In the genomic region with DNA sequence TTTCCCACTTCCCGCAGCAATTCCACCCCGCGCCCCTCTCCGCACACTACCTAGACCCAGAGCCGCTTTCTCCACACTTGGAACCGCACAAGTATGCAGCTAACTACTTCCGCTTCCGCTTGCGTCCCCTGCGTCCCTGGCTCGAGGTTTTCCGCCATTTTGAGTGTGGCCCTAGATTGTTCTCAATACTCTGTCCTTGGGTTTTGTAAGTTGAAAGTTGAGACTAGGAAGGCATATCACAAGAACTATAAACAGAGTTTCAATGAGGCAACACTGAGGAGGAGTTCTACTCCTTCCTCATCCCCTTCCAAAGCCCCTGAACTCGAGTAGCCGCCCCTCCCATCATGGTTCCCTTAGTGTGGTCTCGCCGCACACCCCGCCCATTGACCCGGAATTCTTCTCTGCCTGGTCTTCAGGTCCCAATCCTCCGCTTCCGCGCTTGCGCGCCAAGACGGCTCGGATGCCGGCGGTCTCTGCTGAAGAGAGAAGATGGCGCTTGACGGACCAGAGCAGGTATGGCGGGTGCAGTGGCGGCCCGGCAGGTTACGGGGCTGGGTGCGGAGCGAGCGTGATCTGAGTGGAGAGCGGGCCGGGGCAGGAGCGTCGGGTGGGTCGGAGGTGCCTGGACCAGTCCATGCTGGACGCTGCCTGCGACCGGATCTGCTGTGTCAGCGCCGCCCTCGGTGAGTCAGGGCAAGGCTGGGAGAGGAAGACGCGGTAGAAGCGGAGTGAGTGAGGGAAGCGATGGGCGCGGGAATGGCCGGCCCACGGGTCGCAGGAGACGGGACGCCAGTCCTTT, we compare ENCODE assay signal across 1 cellular context.
TF ChIP-seq lines count a peak whose summit lies in the region.

A gene with protein sequence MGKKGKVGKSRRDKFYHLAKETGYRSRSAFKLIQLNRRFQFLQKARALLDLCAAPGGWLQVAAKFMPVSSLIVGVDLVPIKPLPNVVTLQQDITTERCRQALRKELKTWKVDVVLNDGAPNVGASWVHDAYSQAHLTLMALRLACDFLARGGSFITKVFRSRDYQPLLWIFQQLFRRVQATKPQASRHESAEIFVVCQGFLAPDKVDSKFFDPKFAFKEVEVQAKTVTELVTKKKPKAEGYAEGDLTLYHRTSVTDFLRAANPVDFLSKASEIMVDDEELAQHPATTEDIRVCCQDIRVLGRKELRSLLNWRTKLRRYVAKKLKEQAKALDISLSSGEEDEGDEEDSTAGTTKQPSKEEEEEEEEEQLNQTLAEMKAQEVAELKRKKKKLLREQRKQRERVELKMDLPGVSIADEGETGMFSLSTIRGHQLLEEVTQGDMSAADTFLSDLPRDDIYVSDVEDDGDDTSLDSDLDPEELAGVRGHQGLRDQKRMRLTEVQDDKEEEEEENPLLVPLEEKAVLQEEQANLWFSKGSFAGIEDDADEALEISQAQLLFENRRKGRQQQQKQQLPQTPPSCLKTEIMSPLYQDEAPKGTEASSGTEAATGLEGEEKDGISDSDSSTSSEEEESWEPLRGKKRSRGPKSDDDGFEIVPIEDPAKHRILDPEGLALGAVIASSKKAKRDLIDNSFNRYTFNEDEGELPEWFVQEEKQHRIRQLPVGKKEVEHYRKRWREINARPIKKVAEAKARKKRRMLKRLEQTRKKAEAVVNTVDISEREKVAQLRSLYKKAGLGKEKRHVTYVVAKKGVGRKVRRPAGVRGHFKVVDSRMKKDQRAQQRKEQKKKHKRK (minus strand): TSS at position 662 of the 799 bp plus-strand sequence. CDS start 761 bp downstream, outside the sequence.
A gene (plus strand): TSS at position 430 of the 799 bp plus-strand sequence. CDS start 60 bp downstream, at position 490.

TF ChIP-seq in A549, 52 proteins besides CTCF, POLR2A, EP300 and RAD21 (continued from another document):
- TF ChIP-seq CBX2 (IDR thresholded peaks at IDR 0.05; ENCODE audit: borderline replicate concordance, low read depth) (no peak), NFE2L2 (conservative IDR thresholded peaks at IDR 0.05; ENCODE audit: low read length) (peak; percentile 41; the same call in 1 of the 2 replicates), FOSL2 (IDR thresholded peaks at IDR 0.05) (no peak), FOSL2 (CRISPR knock-in tag; IDR thresholded peaks at IDR 0.05) (peak; percentile 80), KDM5A (IDR thresholded peaks at IDR 0.05) (peak; percentile 56), BHLHE40 (IDR thresholded peaks at IDR 0.05; ENCODE audit: low read depth, low read length) (no peak), EHF (CRISPR knock-in tag; IDR thresholded peaks at IDR 0.05) (no peak), ZFP36 (IDR thresholded peaks at IDR 0.05; ENCODE audit: borderline replicate concordance, partially characterized antibody) (no peak), MYC (IDR thresholded peaks at IDR 0.05; ENCODE audit: borderline replicate concordance, low read length) (peak; percentile 38; the same call in 1 of the 2 replicates), RFX5 (IDR thresholded peaks at IDR 0.05) (0 out of 2 replicates have a peak, but pooled peaks have one; percentile 31), PHF8 (IDR thresholded peaks at IDR 0.05; ENCODE audit: borderline replicate concordance, low read depth) (peak; percentile 82), GATA3 (IDR thresholded peaks at IDR 0.05; ENCODE audit: borderline replicate concordance) (peak; percentile 13; the same call in 1 of the 2 replicates), ZSCAN20 (CRISPR knock-in tag; IDR thresholded peaks at IDR 0.05) (no peak), SREBF2 (IDR thresholded peaks at IDR 0.05) (no peak), TFCP2L1 (CRISPR knock-in tag; IDR thresholded peaks at IDR 0.05) (no peak), HDAC2 (IDR thresholded peaks at IDR 0.05) (no peak), CEBPB (IDR thresholded peaks at IDR 0.05) (no peak), TP53 (CRISPR knock-in tag; IDR thresholded peaks at IDR 0.05) (no peak), JUN (IDR thresholded peaks at IDR 0.05) (peak; percentile 93 to 96), MAZ (IDR thresholded peaks at IDR 0.05; ENCODE audit: borderline replicate concordance, low read depth, low read length) (no peak; the same call in 1 of the 2 replicates), RNF2 (IDR thresholded peaks at IDR 0.05; ENCODE audit: borderline replicate concordance, low read depth) (no peak)
- TF ChIP-seq, protein P1, sequence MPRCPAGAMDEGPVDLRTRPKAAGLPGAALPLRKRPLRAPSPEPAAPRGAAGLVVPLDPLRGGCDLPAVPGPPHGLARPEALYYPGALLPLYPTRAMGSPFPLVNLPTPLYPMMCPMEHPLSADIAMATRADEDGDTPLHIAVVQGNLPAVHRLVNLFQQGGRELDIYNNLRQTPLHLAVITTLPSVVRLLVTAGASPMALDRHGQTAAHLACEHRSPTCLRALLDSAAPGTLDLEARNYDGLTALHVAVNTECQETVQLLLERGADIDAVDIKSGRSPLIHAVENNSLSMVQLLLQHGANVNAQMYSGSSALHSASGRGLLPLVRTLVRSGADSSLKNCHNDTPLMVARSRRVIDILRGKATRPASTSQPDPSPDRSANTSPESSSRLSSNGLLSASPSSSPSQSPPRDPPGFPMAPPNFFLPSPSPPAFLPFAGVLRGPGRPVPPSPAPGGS (IDR thresholded peaks at IDR 0.05) = peak; percentile 50; the same call in 1 of the 3 replicates
- TF ChIP-seq, protein P2, sequence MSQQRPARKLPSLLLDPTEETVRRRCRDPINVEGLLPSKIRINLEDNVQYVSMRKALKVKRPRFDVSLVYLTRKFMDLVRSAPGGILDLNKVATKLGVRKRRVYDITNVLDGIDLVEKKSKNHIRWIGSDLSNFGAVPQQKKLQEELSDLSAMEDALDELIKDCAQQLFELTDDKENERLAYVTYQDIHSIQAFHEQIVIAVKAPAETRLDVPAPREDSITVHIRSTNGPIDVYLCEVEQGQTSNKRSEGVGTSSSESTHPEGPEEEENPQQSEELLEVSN (IDR thresholded peaks at IDR 0.05; ENCODE audit: borderline replicate concordance, low read depth) = no peak
- TF ChIP-seq, protein P3, sequence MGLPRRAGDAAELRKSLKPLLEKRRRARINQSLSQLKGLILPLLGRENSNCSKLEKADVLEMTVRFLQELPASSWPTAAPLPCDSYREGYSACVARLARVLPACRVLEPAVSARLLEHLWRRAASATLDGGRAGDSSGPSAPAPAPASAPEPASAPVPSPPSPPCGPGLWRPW (IDR thresholded peaks at IDR 0.05) = no peak
- TF ChIP-seq, protein P4, sequence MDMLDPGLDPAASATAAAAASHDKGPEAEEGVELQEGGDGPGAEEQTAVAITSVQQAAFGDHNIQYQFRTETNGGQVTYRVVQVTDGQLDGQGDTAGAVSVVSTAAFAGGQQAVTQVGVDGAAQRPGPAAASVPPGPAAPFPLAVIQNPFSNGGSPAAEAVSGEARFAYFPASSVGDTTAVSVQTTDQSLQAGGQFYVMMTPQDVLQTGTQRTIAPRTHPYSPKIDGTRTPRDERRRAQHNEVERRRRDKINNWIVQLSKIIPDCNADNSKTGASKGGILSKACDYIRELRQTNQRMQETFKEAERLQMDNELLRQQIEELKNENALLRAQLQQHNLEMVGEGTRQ (IDR thresholded peaks at IDR 0.05) = no peak
- TF ChIP-seq, protein P5, sequence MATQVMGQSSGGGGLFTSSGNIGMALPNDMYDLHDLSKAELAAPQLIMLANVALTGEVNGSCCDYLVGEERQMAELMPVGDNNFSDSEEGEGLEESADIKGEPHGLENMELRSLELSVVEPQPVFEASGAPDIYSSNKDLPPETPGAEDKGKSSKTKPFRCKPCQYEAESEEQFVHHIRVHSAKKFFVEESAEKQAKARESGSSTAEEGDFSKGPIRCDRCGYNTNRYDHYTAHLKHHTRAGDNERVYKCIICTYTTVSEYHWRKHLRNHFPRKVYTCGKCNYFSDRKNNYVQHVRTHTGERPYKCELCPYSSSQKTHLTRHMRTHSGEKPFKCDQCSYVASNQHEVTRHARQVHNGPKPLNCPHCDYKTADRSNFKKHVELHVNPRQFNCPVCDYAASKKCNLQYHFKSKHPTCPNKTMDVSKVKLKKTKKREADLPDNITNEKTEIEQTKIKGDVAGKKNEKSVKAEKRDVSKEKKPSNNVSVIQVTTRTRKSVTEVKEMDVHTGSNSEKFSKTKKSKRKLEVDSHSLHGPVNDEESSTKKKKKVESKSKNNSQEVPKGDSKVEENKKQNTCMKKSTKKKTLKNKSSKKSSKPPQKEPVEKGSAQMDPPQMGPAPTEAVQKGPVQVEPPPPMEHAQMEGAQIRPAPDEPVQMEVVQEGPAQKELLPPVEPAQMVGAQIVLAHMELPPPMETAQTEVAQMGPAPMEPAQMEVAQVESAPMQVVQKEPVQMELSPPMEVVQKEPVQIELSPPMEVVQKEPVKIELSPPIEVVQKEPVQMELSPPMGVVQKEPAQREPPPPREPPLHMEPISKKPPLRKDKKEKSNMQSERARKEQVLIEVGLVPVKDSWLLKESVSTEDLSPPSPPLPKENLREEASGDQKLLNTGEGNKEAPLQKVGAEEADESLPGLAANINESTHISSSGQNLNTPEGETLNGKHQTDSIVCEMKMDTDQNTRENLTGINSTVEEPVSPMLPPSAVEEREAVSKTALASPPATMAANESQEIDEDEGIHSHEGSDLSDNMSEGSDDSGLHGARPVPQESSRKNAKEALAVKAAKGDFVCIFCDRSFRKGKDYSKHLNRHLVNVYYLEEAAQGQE (IDR thresholded peaks at IDR 0.05) = peak; percentile 45; the same call in 1 of the 2 replicates
- TF ChIP-seq, protein P6, sequence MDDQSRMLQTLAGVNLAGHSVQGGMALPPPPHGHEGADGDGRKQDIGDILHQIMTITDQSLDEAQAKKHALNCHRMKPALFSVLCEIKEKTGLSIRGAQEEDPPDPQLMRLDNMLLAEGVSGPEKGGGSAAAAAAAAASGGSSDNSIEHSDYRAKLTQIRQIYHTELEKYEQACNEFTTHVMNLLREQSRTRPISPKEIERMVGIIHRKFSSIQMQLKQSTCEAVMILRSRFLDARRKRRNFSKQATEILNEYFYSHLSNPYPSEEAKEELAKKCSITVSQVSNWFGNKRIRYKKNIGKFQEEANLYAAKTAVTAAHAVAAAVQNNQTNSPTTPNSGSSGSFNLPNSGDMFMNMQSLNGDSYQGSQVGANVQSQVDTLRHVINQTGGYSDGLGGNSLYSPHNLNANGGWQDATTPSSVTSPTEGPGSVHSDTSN (IDR thresholded peaks at IDR 0.05) = peak; percentile 38; the same call in 1 of the 2 replicates
- TF ChIP-seq, protein P7, sequence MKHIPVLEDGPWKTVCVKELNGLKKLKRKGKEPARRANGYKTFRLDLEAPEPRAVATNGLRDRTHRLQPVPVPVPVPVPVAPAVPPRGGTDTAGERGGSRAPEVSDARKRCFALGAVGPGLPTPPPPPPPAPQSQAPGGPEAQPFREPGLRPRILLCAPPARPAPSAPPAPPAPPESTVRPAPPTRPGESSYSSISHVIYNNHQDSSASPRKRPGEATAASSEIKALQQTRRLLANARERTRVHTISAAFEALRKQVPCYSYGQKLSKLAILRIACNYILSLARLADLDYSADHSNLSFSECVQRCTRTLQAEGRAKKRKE (CRISPR knock-in tag; IDR thresholded peaks at IDR 0.05; ENCODE audit: low read depth) = 0 out of 2 replicates have a peak, but pooled peaks have one; percentile 33
